1 cellular context compared by ENCODE assay signal in genomic region chr4:53456178-53456577, GRCh38.
TF ChIP-seq lines count a peak whose summit lies in the region.

No MANE protein-coding gene starts in this region.

TF ChIP-seq in HepG2, 621 proteins besides CTCF, POLR2A, EP300 and RAD21 (continued from another document):
- TF ChIP-seq LRRFIP1 (CRISPR knock-in tag; conservative IDR thresholded peaks at IDR 0.05) (no peak), MAFK (conservative IDR thresholded peaks at IDR 0.05 in 1 of 2, IDR thresholded peaks at IDR 0.05 in 1 of 2; ENCODE audit: low read length in 2 of 2) (no peak), MAFG (CRISPR knock-in tag; IDR thresholded peaks at IDR 0.05) (no peak), POLR2G (IDR thresholded peaks at IDR 0.05; ENCODE audit: low read depth, low read length) (no peak), GABPA (IDR thresholded peaks at IDR 0.05; ENCODE audit: low read depth, low read length) (no peak), GABPA (CRISPR knock-in tag; IDR thresholded peaks at IDR 0.05; ENCODE audit: low read depth) (no peak), SRY (CRISPR knock-in tag; IDR thresholded peaks at IDR 0.05) (no peak), NFKB2 (CRISPR knock-in tag; IDR thresholded peaks at IDR 0.05; ENCODE audit: borderline replicate concordance) (no peak), TEAD3 (CRISPR knock-in tag; optimal IDR thresholded peaks at IDR 0.05; ENCODE audit: borderline replicate concordance) (no peak)
TF ChIP-seq in HepG2: peak in this region for 0.
